In genomic region chr3:88810455-88810854, GRCh38 we compare ENCODE assay signal across 20 cellular contexts.
DNase-seq lines count a peak whose midpoint lies in the region; ATAC-seq and TF ChIP-seq lines count a peak whose summit lies in the region.
"Had no signal": no experiment of that assay in that cellular context is flagged by ENCODE, and none has a peak within 500 bp of the region (broad histone marks: within the 10 kb centered on the region; RNA-seq: fewer than 3 reads in every experiment).

No MANE protein-coding gene starts in this region.

- H3K36me3 ChIP-seq in left lung (no peaks in the 10 kb centered on the region), suprapubic skin (no peaks in the 10 kb centered on the region)
- H3K36me3 ChIP-seq: neutrophil had no signal

- H3K27ac ChIP-seq in left lung (no peak overlapping the region), suprapubic skin (no peak overlapping the region)
- H3K27ac ChIP-seq: neutrophil had no signal

- DNase-seq in COLO829 (ENCODE audit: low spot score) = peak; percentile 53
- peak; percentile 43 for DNase-seq in OCI-M1 (lab: John Stamatoyannopoulos, UW)
- peak; percentile 66 for DNase-seq in epithelial cell of esophagus (ENCODE audit: low read depth)
- no peak for DNase-seq in left lung
- no peak for DNase-seq in suprapubic skin (ENCODE audit: low spot score in 2 of 2)
- DNase-seq in NCI-H1436 (lab: John Stamatoyannopoulos, UW) = no peak
- DNase-seq: activated naive CD4-positive, alpha-beta T cell treated with anti-CD3 and anti-CD28 coated beads, Interleukin-2, amount 10 ng/mL, durations not matched to agents 7 days and 5 days; central memory CD4-positive, alpha-beta T cell; COR-L47; GDM1; HFFc6; mucosa of descending colon; NCI-H1048; NK-92 treated with Interleukin-12 subunit alpha and Interleukin-12 subunit beta, amount 100 ng/mL, for 24 hours; SHP77 treated with DMSO at 0.1 percent for 48 hours; small intestine had no signal

- H3K27me3 ChIP-seq in left lung (no peaks in the 10 kb centered on the region), suprapubic skin (no peaks in the 10 kb centered on the region)
- H3K27me3 ChIP-seq: neutrophil had no signal

- 22% methylated on average over 4 of the region's 4 CpGs for WGBS in suprapubic skin

- H3K9me3 ChIP-seq in left lung (no peaks in the 10 kb centered on the region), suprapubic skin (no peaks in the 10 kb centered on the region)
- H3K9me3 ChIP-seq: mucosa of descending colon, neutrophil had no signal

- TF ChIP-seq CTCF in epithelial cell of esophagus (IDR thresholded peaks at IDR 0.05; ENCODE audit: insufficient read depth, low read depth, low read length, missing control alignments) (no peak), left lung (IDR thresholded peaks at IDR 0.05) (no peak), suprapubic skin (IDR thresholded peaks at IDR 0.05) (no peak)

- no peak for TF ChIP-seq EP300 in suprapubic skin (IDR thresholded peaks at IDR 0.05)

- intact Hi-C loops in left lung (cut with DNase I) = no loop called here

- H3K4me1 ChIP-seq in left lung (no peaks in the 10 kb centered on the region), suprapubic skin (no peaks in the 10 kb centered on the region)

- ATAC-seq in left lung (peak; percentile 61), HG02840 (IDR thresholded peaks at IDR 0.05; ENCODE audit: low FRiP score, unreplicated experiment) (no peak), GM19035 (IDR thresholded peaks at IDR 0.05; ENCODE audit: unreplicated experiment) (no peak)
- ATAC-seq: mucosa of descending colon; stimulated activated memory B cell treated with anti-CD40 and anti-IgM and Interleukin-4, amounts not matched to agents 10 μg/mL and 1 μg/mL and 100 μg/mL, for 72 hours had no signal

- H3K4me3 ChIP-seq in epithelial cell of esophagus (ENCODE audit: low read length) (no peak overlapping the region), left lung (no peak overlapping the region), suprapubic skin (no peak overlapping the region)
- H3K4me3 ChIP-seq: mucosa of descending colon had no signal

- TF ChIP-seq POLR2A in suprapubic skin (IDR thresholded peaks at IDR 0.05) = no peak

Comparison
In these comparisons a context has a peak if more than half of its experiments do, and no peak if none do; other contexts are left out.
1. DNase-seq: peak in COLO829 (single experiment), OCI-M1 (single experiment) and epithelial cell of esophagus (single experiment); none in left lung (0 of 2), suprapubic skin (0 of 2) and NCI-H1436 (single experiment).